1 cellular context compared by ENCODE assay signal in the genomic region with DNA sequence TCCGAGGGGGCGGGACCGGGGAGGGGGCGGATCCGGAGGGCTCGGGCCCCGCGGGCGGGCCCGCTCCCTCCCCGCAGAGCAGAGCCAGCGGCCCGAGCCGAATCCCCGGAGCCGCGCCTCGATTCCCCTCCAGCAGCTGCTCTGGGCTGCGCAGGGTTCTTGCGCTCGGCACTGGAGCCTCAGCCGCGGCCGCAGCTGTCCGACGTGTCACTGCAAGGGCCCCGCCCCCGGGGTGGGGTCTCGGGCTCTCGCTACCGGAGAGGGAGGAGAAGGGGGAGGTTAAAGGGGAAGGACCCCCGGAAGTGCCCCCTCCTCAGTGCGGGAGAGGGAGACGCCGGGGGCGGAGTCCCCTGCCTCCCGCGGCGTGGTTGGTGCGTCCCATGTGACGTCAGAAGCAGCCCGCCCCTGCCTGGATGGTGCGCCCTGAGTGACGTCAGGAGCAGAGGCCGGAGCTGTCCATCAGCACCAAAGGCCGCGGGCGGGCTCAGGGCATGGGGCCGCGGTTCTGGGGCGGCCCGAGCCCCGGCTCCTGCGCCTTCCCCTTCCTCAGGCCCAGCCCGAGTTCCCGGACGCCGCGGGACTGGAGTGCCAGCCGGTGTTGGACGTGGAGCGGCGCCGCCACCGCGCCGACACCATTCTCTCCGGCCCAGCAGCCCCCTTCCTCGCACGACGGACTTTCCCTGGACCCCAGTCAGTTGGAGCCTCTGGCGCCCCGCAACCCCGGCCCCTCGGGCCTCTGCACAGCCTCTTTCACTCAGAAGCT.
A peak's percentile ranks its signal among the peaks of the same experiment; 100 is the strongest.
TF ChIP-seq lines count a peak whose summit lies in the region.

A gene with protein sequence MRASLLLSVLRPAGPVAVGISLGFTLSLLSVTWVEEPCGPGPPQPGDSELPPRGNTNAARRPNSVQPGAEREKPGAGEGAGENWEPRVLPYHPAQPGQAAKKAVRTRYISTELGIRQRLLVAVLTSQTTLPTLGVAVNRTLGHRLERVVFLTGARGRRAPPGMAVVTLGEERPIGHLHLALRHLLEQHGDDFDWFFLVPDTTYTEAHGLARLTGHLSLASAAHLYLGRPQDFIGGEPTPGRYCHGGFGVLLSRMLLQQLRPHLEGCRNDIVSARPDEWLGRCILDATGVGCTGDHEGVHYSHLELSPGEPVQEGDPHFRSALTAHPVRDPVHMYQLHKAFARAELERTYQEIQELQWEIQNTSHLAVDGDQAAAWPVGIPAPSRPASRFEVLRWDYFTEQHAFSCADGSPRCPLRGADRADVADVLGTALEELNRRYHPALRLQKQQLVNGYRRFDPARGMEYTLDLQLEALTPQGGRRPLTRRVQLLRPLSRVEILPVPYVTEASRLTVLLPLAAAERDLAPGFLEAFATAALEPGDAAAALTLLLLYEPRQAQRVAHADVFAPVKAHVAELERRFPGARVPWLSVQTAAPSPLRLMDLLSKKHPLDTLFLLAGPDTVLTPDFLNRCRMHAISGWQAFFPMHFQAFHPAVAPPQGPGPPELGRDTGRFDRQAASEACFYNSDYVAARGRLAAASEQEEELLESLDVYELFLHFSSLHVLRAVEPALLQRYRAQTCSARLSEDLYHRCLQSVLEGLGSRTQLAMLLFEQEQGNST (minus strand): TSS at position 214 of the 763 bp plus-strand sequence. CDS start 271 bp downstream, outside the sequence.
A gene with protein sequence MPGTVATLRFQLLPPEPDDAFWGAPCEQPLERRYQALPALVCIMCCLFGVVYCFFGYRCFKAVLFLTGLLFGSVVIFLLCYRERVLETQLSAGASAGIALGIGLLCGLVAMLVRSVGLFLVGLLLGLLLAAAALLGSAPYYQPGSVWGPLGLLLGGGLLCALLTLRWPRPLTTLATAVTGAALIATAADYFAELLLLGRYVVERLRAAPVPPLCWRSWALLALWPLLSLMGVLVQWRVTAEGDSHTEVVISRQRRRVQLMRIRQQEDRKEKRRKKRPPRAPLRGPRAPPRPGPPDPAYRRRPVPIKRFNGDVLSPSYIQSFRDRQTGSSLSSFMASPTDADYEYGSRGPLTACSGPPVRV (plus strand): TSS at position 433 of the 763 bp plus-strand sequence. CDS start 700 bp downstream, outside the sequence.

TF ChIP-seq in GM12878, 131 proteins besides CTCF, POLR2A, EP300 and RAD21 (continued from another document):
- TF ChIP-seq, protein P1, sequence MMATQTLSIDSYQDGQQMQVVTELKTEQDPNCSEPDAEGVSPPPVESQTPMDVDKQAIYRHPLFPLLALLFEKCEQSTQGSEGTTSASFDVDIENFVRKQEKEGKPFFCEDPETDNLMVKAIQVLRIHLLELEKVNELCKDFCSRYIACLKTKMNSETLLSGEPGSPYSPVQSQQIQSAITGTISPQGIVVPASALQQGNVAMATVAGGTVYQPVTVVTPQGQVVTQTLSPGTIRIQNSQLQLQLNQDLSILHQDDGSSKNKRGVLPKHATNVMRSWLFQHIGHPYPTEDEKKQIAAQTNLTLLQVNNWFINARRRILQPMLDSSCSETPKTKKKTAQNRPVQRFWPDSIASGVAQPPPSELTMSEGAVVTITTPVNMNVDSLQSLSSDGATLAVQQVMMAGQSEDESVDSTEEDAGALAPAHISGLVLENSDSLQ (IDR thresholded peaks at IDR 0.05) = peak; percentile 92
- no peak for TF ChIP-seq SMAD1 (IDR thresholded peaks at IDR 0.05; ENCODE audit: low read depth, partially characterized antibody)
- 0 out of 2 replicates have a peak, but pooled peaks have one; percentile 6 for TF ChIP-seq BACH1 (IDR thresholded peaks at IDR 0.05; ENCODE audit: borderline replicate concordance)
- TF ChIP-seq MTA2 (IDR thresholded peaks at IDR 0.05; ENCODE audit: low read depth) = no peak
- peak; percentile 71; the same call in 1 of the 2 replicates for TF ChIP-seq GABPA (IDR thresholded peaks at IDR 0.05; ENCODE audit: low read depth)
- TF ChIP-seq TCF3 (IDR thresholded peaks at IDR 0.05; ENCODE audit: borderline replicate concordance, insufficient read depth, low read depth, low read length) = no peak
- TF ChIP-seq, protein P2, sequence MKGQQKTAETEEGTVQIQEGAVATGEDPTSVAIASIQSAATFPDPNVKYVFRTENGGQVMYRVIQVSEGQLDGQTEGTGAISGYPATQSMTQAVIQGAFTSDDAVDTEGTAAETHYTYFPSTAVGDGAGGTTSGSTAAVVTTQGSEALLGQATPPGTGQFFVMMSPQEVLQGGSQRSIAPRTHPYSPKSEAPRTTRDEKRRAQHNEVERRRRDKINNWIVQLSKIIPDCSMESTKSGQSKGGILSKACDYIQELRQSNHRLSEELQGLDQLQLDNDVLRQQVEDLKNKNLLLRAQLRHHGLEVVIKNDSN (IDR thresholded peaks at IDR 0.05; ENCODE audit: borderline replicate concordance, extremely low read length, insufficient read depth, low read depth, low read length) = no peak
- TF ChIP-seq NFIC (IDR thresholded peaks at IDR 0.05; ENCODE audit: low read depth, low read length) = no peak
- peak; percentile 79 for TF ChIP-seq SP1 (IDR thresholded peaks at IDR 0.05; ENCODE audit: low read depth, low read length)
- TF ChIP-seq CREB1 (IDR thresholded peaks at IDR 0.05; ENCODE audit: low read depth) = peak; percentile 97
- no peak for TF ChIP-seq CHD4 (IDR thresholded peaks at IDR 0.05)
- TF ChIP-seq NR2C2 (IDR thresholded peaks at IDR 0.05; ENCODE audit: borderline replicate concordance, control insufficient read depth, insufficient read length, low read depth) = no peak
- TF ChIP-seq FOS (IDR thresholded peaks at IDR 0.05; ENCODE audit: borderline replicate concordance, extremely low read depth, insufficient read length) = no peak
- no peak for TF ChIP-seq BRCA1 (IDR thresholded peaks at IDR 0.05; ENCODE audit: low read depth, low read length)
- TF ChIP-seq, protein P3, sequence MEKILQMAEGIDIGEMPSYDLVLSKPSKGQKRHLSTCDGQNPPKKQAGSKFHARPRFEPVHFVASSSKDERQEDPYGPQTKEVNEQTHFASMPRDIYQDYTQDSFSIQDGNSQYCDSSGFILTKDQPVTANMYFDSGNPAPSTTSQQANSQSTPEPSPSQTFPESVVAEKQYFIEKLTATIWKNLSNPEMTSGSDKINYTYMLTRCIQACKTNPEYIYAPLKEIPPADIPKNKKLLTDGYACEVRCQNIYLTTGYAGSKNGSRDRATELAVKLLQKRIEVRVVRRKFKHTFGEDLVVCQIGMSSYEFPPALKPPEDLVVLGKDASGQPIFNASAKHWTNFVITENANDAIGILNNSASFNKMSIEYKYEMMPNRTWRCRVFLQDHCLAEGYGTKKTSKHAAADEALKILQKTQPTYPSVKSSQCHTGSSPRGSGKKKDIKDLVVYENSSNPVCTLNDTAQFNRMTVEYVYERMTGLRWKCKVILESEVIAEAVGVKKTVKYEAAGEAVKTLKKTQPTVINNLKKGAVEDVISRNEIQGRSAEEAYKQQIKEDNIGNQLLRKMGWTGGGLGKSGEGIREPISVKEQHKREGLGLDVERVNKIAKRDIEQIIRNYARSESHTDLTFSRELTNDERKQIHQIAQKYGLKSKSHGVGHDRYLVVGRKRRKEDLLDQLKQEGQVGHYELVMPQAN (conservative IDR thresholded peaks at IDR 0.05) = peak; percentile 10; the same call in 1 of the 2 replicates
- no peak for TF ChIP-seq STAT1 (conservative IDR thresholded peaks at IDR 0.05)
- no peak for TF ChIP-seq IKZF2 (IDR thresholded peaks at IDR 0.05)
- TF ChIP-seq, protein P4, sequence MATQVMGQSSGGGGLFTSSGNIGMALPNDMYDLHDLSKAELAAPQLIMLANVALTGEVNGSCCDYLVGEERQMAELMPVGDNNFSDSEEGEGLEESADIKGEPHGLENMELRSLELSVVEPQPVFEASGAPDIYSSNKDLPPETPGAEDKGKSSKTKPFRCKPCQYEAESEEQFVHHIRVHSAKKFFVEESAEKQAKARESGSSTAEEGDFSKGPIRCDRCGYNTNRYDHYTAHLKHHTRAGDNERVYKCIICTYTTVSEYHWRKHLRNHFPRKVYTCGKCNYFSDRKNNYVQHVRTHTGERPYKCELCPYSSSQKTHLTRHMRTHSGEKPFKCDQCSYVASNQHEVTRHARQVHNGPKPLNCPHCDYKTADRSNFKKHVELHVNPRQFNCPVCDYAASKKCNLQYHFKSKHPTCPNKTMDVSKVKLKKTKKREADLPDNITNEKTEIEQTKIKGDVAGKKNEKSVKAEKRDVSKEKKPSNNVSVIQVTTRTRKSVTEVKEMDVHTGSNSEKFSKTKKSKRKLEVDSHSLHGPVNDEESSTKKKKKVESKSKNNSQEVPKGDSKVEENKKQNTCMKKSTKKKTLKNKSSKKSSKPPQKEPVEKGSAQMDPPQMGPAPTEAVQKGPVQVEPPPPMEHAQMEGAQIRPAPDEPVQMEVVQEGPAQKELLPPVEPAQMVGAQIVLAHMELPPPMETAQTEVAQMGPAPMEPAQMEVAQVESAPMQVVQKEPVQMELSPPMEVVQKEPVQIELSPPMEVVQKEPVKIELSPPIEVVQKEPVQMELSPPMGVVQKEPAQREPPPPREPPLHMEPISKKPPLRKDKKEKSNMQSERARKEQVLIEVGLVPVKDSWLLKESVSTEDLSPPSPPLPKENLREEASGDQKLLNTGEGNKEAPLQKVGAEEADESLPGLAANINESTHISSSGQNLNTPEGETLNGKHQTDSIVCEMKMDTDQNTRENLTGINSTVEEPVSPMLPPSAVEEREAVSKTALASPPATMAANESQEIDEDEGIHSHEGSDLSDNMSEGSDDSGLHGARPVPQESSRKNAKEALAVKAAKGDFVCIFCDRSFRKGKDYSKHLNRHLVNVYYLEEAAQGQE (IDR thresholded peaks at IDR 0.05; ENCODE audit: low read depth, low read length) = peak; percentile 95
- TF ChIP-seq, protein P5, sequence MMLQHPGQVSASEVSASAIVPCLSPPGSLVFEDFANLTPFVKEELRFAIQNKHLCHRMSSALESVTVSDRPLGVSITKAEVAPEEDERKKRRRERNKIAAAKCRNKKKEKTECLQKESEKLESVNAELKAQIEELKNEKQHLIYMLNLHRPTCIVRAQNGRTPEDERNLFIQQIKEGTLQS (IDR thresholded peaks at IDR 0.05; ENCODE audit: borderline replicate concordance, extremely low read depth, low read depth, low read length) = no peak
- TF ChIP-seq, protein P6, sequence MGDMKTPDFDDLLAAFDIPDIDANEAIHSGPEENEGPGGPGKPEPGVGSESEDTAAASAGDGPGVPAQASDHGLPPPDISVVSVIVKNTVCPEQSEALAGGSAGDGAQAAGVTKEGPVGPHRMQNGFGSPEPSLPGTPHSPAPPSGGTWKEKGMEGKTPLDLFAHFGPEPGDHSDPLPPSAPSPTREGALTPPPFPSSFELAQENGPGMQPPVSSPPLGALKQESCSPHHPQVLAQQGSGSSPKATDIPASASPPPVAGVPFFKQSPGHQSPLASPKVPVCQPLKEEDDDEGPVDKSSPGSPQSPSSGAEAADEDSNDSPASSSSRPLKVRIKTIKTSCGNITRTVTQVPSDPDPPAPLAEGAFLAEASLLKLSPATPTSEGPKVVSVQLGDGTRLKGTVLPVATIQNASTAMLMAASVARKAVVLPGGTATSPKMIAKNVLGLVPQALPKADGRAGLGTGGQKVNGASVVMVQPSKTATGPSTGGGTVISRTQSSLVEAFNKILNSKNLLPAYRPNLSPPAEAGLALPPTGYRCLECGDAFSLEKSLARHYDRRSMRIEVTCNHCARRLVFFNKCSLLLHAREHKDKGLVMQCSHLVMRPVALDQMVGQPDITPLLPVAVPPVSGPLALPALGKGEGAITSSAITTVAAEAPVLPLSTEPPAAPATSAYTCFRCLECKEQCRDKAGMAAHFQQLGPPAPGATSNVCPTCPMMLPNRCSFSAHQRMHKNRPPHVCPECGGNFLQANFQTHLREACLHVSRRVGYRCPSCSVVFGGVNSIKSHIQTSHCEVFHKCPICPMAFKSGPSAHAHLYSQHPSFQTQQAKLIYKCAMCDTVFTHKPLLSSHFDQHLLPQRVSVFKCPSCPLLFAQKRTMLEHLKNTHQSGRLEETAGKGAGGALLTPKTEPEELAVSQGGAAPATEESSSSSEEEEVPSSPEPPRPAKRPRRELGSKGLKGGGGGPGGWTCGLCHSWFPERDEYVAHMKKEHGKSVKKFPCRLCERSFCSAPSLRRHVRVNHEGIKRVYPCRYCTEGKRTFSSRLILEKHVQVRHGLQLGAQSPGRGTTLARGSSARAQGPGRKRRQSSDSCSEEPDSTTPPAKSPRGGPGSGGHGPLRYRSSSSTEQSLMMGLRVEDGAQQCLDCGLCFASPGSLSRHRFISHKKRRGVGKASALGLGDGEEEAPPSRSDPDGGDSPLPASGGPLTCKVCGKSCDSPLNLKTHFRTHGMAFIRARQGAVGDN (IDR thresholded peaks at IDR 0.05) = no peak
- TF ChIP-seq, protein P7, sequence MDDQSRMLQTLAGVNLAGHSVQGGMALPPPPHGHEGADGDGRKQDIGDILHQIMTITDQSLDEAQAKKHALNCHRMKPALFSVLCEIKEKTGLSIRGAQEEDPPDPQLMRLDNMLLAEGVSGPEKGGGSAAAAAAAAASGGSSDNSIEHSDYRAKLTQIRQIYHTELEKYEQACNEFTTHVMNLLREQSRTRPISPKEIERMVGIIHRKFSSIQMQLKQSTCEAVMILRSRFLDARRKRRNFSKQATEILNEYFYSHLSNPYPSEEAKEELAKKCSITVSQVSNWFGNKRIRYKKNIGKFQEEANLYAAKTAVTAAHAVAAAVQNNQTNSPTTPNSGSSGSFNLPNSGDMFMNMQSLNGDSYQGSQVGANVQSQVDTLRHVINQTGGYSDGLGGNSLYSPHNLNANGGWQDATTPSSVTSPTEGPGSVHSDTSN (IDR thresholded peaks at IDR 0.05; ENCODE audit: insufficient replicate concordance, low read depth, low read length) = peak; percentile 58
